In genomic region chr4:139167774-139168444, GRCh38 we compare ENCODE assay signal across 8 cellular contexts. TPM values are rescaled to one million over a fixed set of nuclear protein-coding genes. Genes with fewer than 3 reads are reported as not detected.
DNase-seq lines count a peak whose midpoint lies in the region; ATAC-seq, FAIRE-seq and TF ChIP-seq lines count a peak whose summit lies in the region.

No MANE protein-coding gene starts in this region.

- H3K9me3 Mint-ChIP-seq in activated T-cell treated with anti-CD3 and anti-CD28 coated beads, Interleukin-2, amount 50 U/mL, for 24 hours: no peaks in the 10 kb centered on the region

- 64 to 74% (median 73%) methylated on average over 5 of the region's 5 CpGs for WGBS in small intestine, 3 donors

- H3K36me3 Mint-ChIP-seq in activated T-cell treated with anti-CD3 and anti-CD28 coated beads, Interleukin-2, amount 50 U/mL, for 24 hours (ENCODE audit: low read depth): no peaks in the 10 kb centered on the region

- DNase-seq in AG09319 (ENCODE audit: extremely low read depth, low read depth) (no peak), SKM-1 (lab: John Stamatoyannopoulos, UW; ENCODE audit: unreplicated experiment) (peak; percentile 72), foreskin melanocyte (peak; percentile 22), small intestine (peak; percentile 30)
- no peak for DNase-seq in activated T-cell treated with anti-CD3 and anti-CD28 coated beads, Interleukin-2, amount 50 U/mL, for 48 hours
- DNase-seq in activated T-cell treated with anti-CD3 and anti-CD28 coated beads, Interleukin-2, amount 50 U/mL, for 24 hours: no peak

- H3K27ac Mint-ChIP-seq in activated T-cell treated with anti-CD3 and anti-CD28 coated beads, Interleukin-2, amount 50 U/mL, for 24 hours: no peak overlapping the region

- no peak overlapping the region for H3K4me3 Mint-ChIP-seq in activated T-cell treated with anti-CD3 and anti-CD28 coated beads, Interleukin-2, amount 50 U/mL, for 24 hours

- no peak for ATAC-seq in GM21423 (IDR thresholded peaks at IDR 0.05; ENCODE audit: unreplicated experiment)

- H3K27me3 ChIP-seq in small intestine (ENCODE audit: control insufficient read depth in 2 of 2, insufficient read depth in 2 of 2, low read length in 2 of 2): no peaks in the 10 kb centered on the region

- H3K4me3 ChIP-seq in HEK293 (ENCODE audit: low read depth, low read length) (no peak overlapping the region), small intestine (ENCODE audit: low read depth in 1 of 2, low read length in 2 of 2) (no peak overlapping the region)

- H3K9me3 ChIP-seq in HEK293 (ENCODE audit: control insufficient read depth, insufficient read depth, low read depth, low read length): no peaks in the 10 kb centered on the region
- no peaks in the 10 kb centered on the region for H3K9me3 ChIP-seq in small intestine (ENCODE audit: control insufficient read depth, low read depth)

- peaks cover 2% of the 10 kb centered on the region; the same call in 1 of the 2 replicates for H3K4me1 ChIP-seq in HEK293 (ENCODE audit: control insufficient read depth, insufficient read depth, low read length)
- H3K4me1 ChIP-seq in small intestine (ENCODE audit: control insufficient read depth in 2 of 2, insufficient read depth in 1 of 2, low read depth in 1 of 2, low read length in 1 of 2): peaks cover 0 to 4% of the 10 kb centered on the region in 2 donors

- POLR2A ChIA-PET in HEK293 (lab: Yijun Ruan, JAX): interaction anchor here (1.1 kb wide), 1 partner anchor 9 kb away, joined by 4 read pairs; the partner anchor contains the start of gene ELF2

- CTCF ChIA-PET in HEK293 (lab: Yijun Ruan, JAX): interaction anchor here (0.6 to 1.5 kb wide), 15 partner anchors 10 to 420 kb away, joined by 3 to 15 read pairs (median 4); no protein-coding TSS in a partner anchor

- no peaks in the 10 kb centered on the region for H3K27me3 Mint-ChIP-seq in activated T-cell treated with anti-CD3 and anti-CD28 coated beads, Interleukin-2, amount 50 U/mL, for 24 hours

- peaks cover 16% of the 10 kb centered on the region for H3K4me1 Mint-ChIP-seq in activated T-cell treated with anti-CD3 and anti-CD28 coated beads, Interleukin-2, amount 50 U/mL, for 24 hours (ENCODE audit: low read depth)

- no peak for FAIRE-seq in small intestine (lab: Jason Lieb, UNC)

- no peak overlapping the region for H3K27ac ChIP-seq in HEK293 (ENCODE audit: extremely low read depth, low read depth, low read length)
- H3K27ac ChIP-seq in small intestine (ENCODE audit: low read depth in 1 of 2, low read length in 1 of 2): no peak overlapping the region

- TF ChIP-seq CTCF in AG09319 (IDR thresholded peaks at IDR 0.05; ENCODE audit: low read depth, low read length) (peak; percentile 45), HEK293 (tag by site-specific recombination; IDR thresholded peaks at IDR 0.05) (no peak; the same call in 1 of the 2 replicates)

- no peaks in the 10 kb centered on the region for H3K36me3 ChIP-seq in HEK293 (ENCODE audit: control insufficient read depth in 2 of 2, insufficient read depth in 1 of 2, low read length in 2 of 2)
- no peaks in the 10 kb centered on the region for H3K36me3 ChIP-seq in small intestine (ENCODE audit: control insufficient read depth in 2 of 2, insufficient read depth in 2 of 2, low read length in 2 of 2)

TF ChIP-seq in HEK293, 187 proteins besides CTCF, POLR2A, EP300 and RAD21:
- TF ChIP-seq KLF8 (tag by site-specific recombination; IDR thresholded peaks at IDR 0.05): no peak
- TF ChIP-seq ZNF433 (tag by site-specific recombination; IDR thresholded peaks at IDR 0.05; ENCODE audit: low read depth): no peak
- TF ChIP-seq BCL11A (tag by site-specific recombination; IDR thresholded peaks at IDR 0.05; ENCODE audit: low read depth): no peak
- no peak for TF ChIP-seq ZNF23 (tag by site-specific recombination; IDR thresholded peaks at IDR 0.05; ENCODE audit: borderline replicate concordance)
- no peak for TF ChIP-seq ZBTB6 (tag by site-specific recombination; IDR thresholded peaks at IDR 0.05)
- no peak for TF ChIP-seq ZNF138 (tag by site-specific recombination; IDR thresholded peaks at IDR 0.05; ENCODE audit: borderline replicate concordance)
- TF ChIP-seq ZNF112 (tag by site-specific recombination; IDR thresholded peaks at IDR 0.05): no peak
- TF ChIP-seq IKZF3 (tag by site-specific recombination; IDR thresholded peaks at IDR 0.05): no peak
- peak; percentile 39; the same call in 1 of the 2 replicates for TF ChIP-seq ZBTB17 (tag by site-specific recombination; IDR thresholded peaks at IDR 0.05)
- TF ChIP-seq ZEB2 (tag by site-specific recombination; IDR thresholded peaks at IDR 0.05): no peak
- no peak for TF ChIP-seq ZNF677 (tag by site-specific recombination; IDR thresholded peaks at IDR 0.05)
- TF ChIP-seq ZNF530 (tag by site-specific recombination; IDR thresholded peaks at IDR 0.05; ENCODE audit: low read depth): no peak
- TF ChIP-seq ZNF580 (tag by site-specific recombination; IDR thresholded peaks at IDR 0.05): no peak
- 0 out of 2 replicates have a peak, but pooled peaks have one; percentile 11 for TF ChIP-seq ZNF600 (tag by site-specific recombination; IDR thresholded peaks at IDR 0.05)
- peak; percentile 28; the same call in 1 of the 2 replicates for TF ChIP-seq ZNF654 (tag by site-specific recombination; IDR thresholded peaks at IDR 0.05; ENCODE audit: low read depth)
- TF ChIP-seq ZNF571 (tag by site-specific recombination; IDR thresholded peaks at IDR 0.05): no peak
- 0 out of 2 replicates have a peak, but pooled peaks have one; percentile 24 for TF ChIP-seq SCRT2 (tag by site-specific recombination; IDR thresholded peaks at IDR 0.05)
- TF ChIP-seq HOXD13 (CRISPR knock-in tag; IDR thresholded peaks at IDR 0.05; ENCODE audit: borderline replicate concordance): no peak
- no peak for TF ChIP-seq OVOL3 (tag by site-specific recombination; IDR thresholded peaks at IDR 0.05)
- no peak for TF ChIP-seq ZNF449 (tag by site-specific recombination; IDR thresholded peaks at IDR 0.05)

RNA-seq across cellular contexts. Expression of gene ELF2, which starts 9.1 kb away (rescaled TPM):
- polyA plus RNA-seq in small intestine: 10 to 100 TPM in 2 of 3 donors, 1 to 10 TPM in 1; 8.1 to 14.5 (median 10.3) TPM

Comparison
In these comparisons a context has a peak if more than half of its experiments do, and no peak if none do; other contexts are left out.
1. DNase-seq: peak in SKM-1 (single experiment), foreskin melanocyte (single experiment) and small intestine (single experiment); none in AG09319 (single experiment), activated T-cell treated with anti-CD3 and anti-CD28 coated beads, Interleukin-2, amount 50 U/mL, for 48 hours (0 of 2) and activated T-cell treated with anti-CD3 and anti-CD28 coated beads, Interleukin-2, amount 50 U/mL, for 24 hours (single experiment).